Comparison of ENCODE assay signal across 34 cellular contexts in genomic region chr22:43905681-43906080, GRCh38. TPM values are rescaled to one million over a fixed set of nuclear protein-coding genes. Genes with fewer than 3 reads are reported as not detected.
"Had no signal": no experiment of that assay in that cellular context is flagged by ENCODE, and none has a peak within 500 bp of the region (broad histone marks: within the 10 kb centered on the region; RNA-seq: fewer than 3 reads in every experiment).

No MANE protein-coding gene starts in this region.

- H3K36me3 ChIP-seq: adrenal gland, breast epithelium had no signal

- FAIRE-seq: astrocyte, colon had no signal

- DNase-seq: activated CD4-positive, alpha-beta T cell treated with anti-CD3 and anti-CD28 coated beads, Interleukin-2, amount 10 ng/mL, durations not matched to agents 7 days and 5 days; activated CD4-positive, alpha-beta T cell treated with anti-CD3 and anti-CD28 coated beads, Interleukin-2, amount 50 U/mL, for 48 hours; activated CD8-positive, alpha-beta T cell treated with anti-CD3 and anti-CD28 coated beads, Interleukin-2, amount 10 ng/mL, durations not matched to agents 7 days and 5 days; activated gamma-delta T cell; activated naive CD4-positive, alpha-beta T cell treated with anti-CD3 and anti-CD28 coated beads for 36 hours; activated T-cell treated with anti-CD3 and anti-CD28 coated beads, Interleukin-2, amount 50 U/mL, for 24 hours; adrenal gland; body of pancreas; cerebellar nuclear complex; Karpas-422; KBM-7; NCI-H1092; NCI-H1436 treated with DMSO at 0.1 percent for 48 hours; NCI-H1694 treated with DMSO at 0.1 percent for 48 hours; NCI-H2029; NCI-H345; NCI-H526 treated with DMSO at 0.1 percent for 48 hours; NCI-H774; NK-92 treated with Interleukin-12 subunit alpha and Interleukin-12 subunit beta, amount 100 ng/mL, for 24 hours; PC-9; Right ventricle myocardium superior; T-cell; T-helper 17 cell; T-helper 9 cell had no signal

- H3K27ac ChIP-seq: adrenal gland, body of pancreas, breast epithelium, PC-9, SK-N-MC had no signal

- H3K27me3 ChIP-seq: body of pancreas, breast epithelium had no signal

- H3K4me2 ChIP-seq: PC-9 had no signal

- H2AFZ ChIP-seq: PC-9 had no signal

- H3K4me1 ChIP-seq: adrenal gland, body of pancreas, breast epithelium had no signal

- ATAC-seq: activated CD8-positive, alpha-beta T cell treated with anti-CD3 and anti-CD28 coated beads, Interleukin-2, amount 10 ng/mL, durations not matched to agents 7 days and 5 days; activated naive CD4-positive, alpha-beta T cell treated with anti-CD3 and anti-CD28 coated beads, Interleukin-2, amount 50 U/mL, for 72 hours; body of pancreas; T-cell; T-helper 17 cell had no signal

- H3K4me3 ChIP-seq: adrenal gland, body of pancreas, breast epithelium, PC-9, SK-N-MC had no signal

- H3K9me3 ChIP-seq: adrenal gland, body of pancreas, breast epithelium had no signal

RNA-seq across cellular contexts. Expression of gene PNPLA5, which starts 13.9 kb away (rescaled TPM):
- total RNA-seq: activated CD4-positive, alpha-beta T cell treated with anti-CD3 and anti-CD28 coated beads, Interleukin-2, amount 10 ng/mL, durations not matched to agents 7 days and 5 days; activated CD8-positive, alpha-beta T cell treated with anti-CD3 and anti-CD28 coated beads, Interleukin-2, amount 10 ng/mL, durations not matched to agents 7 days and 5 days; activated naive CD4-positive, alpha-beta T cell treated with anti-CD3 and anti-CD28 coated beads for 36 hours; activated naive CD4-positive, alpha-beta T cell treated with anti-CD3 and anti-CD28 coated beads, Interleukin-2, amount 50 U/mL, for 72 hours; activated T-helper 2 cell treated with anti-CD3 and anti-CD28 coated beads, Interferon-gamma antibody, Interleukin-2, Interleukin-4, amounts not matched to agents 10 μg/mL and 5 μg/mL and 100 μg/mL, durations not matched to agents 14 hours and 24 hours and 36 hours; adrenal gland; astrocyte; body of pancreas; breast epithelium; cardiac septum; MCF 10A; NCI-H460; PC-9; Right ventricle myocardium superior; T-cell; T-helper 17 cell had no signal
- polyA plus RNA-seq: adrenal gland had no signal

RNA-seq across cellular contexts. Expression of gene PNPLA3, which starts 17.9 kb away (rescaled TPM):
- total RNA-seq: activated CD4-positive, alpha-beta T cell treated with anti-CD3 and anti-CD28 coated beads, Interleukin-2, amount 10 ng/mL, durations not matched to agents 7 days and 5 days; OCI-LY7; T-helper 17 cell had no signal

RNA-seq across cellular contexts. Expression of gene SULT4A1, which starts 43.4 kb away (rescaled TPM):
- total RNA-seq: activated CD4-positive, alpha-beta T cell treated with anti-CD3 and anti-CD28 coated beads, Interleukin-2, amount 10 ng/mL, durations not matched to agents 7 days and 5 days; activated CD8-positive, alpha-beta T cell treated with anti-CD3 and anti-CD28 coated beads, Interleukin-2, amount 10 ng/mL, durations not matched to agents 7 days and 5 days; activated naive CD4-positive, alpha-beta T cell treated with anti-CD3 and anti-CD28 coated beads for 36 hours; activated T-helper 2 cell treated with anti-CD3 and anti-CD28 coated beads, Interferon-gamma antibody, Interleukin-2, Interleukin-4, amounts not matched to agents 10 μg/mL and 5 μg/mL and 100 μg/mL, durations not matched to agents 14 hours and 24 hours and 36 hours; MCF 10A; NCI-H460; OCI-LY7; T-cell; T-helper 17 cell had no signal
